In genomic region chr3:28799084-28799483, GRCh38 we compare ENCODE assay signal across 1 cellular context.
TF ChIP-seq lines count a peak whose summit lies in the region.

No MANE protein-coding gene starts in this region.

TF ChIP-seq in IMR-90, 13 proteins besides CTCF, POLR2A, EP300 and RAD21 (continued from another document):
- TF ChIP-seq ELK1 (IDR thresholded peaks at IDR 0.05; ENCODE audit: borderline replicate concordance, low read depth, low read length) (no peak), MAZ (IDR thresholded peaks at IDR 0.05; ENCODE audit: borderline replicate concordance, low read depth, low read length) (no peak), NFE2L2 (IDR thresholded peaks at IDR 0.05; ENCODE audit: low read depth, low read length) (no peak), RFX5 (IDR thresholded peaks at IDR 0.05; ENCODE audit: low read depth, low read length) (no peak)
TF ChIP-seq in IMR-90: peak in this region for 0.
